ENCODE assay signal across 14 cellular contexts in genomic region chr18:63218472-63218871, GRCh38.
DNase-seq lines count a peak whose midpoint lies in the region; ATAC-seq, FAIRE-seq and TF ChIP-seq lines count a peak whose summit lies in the region.
"Had no signal": no experiment of that assay in that cellular context is flagged by ENCODE, and none has a peak within 500 bp of the region (broad histone marks: within the 10 kb centered on the region; RNA-seq: fewer than 3 reads in every experiment).

No MANE protein-coding gene starts in this region.

- H3K36me3 ChIP-seq in bronchial epithelial cell (ENCODE audit: control insufficient read depth, insufficient read depth, low read length) = no peaks in the 10 kb centered on the region

- intact Hi-C loops in activated CD4-positive, alpha-beta T cell treated with anti-CD3 and anti-CD28 coated beads, Interleukin-2, amount 10 ng/mL, durations not matched to agents 24 days and 14 days (cut with micrococcal nuclease) = no loop called here

- peaks cover 68% of the 10 kb centered on the region for H3K36me3 Mint-ChIP-seq in activated CD4-positive, alpha-beta T cell treated with anti-CD3 and anti-CD28 coated beads, Interleukin-2, amount 10 ng/mL, durations not matched to agents 24 days and 14 days (ENCODE audit: low read depth)
- H3K36me3 Mint-ChIP-seq in stimulated activated effector memory CD8-positive, alpha-beta T cell treated with anti-CD3 and anti-CD28 coated beads, Interleukin-12 subunit alpha, Interleukin-12 subunit beta, amount 100 ng/mL, for 72 hours = peaks cover 95% of the 10 kb centered on the region

- no peak for TF ChIP-seq CTCF in bronchial epithelial cell (IDR thresholded peaks at IDR 0.05; ENCODE audit: insufficient read depth, low read length, severe bottlenecking)

- H3K4me3 ChIP-seq in bronchial epithelial cell (ENCODE audit: low read depth, low read length) = no peak overlapping the region
- H3K4me3 ChIP-seq: A549 had no signal

- no peaks in the 10 kb centered on the region for H3K27me3 Mint-ChIP-seq in activated CD4-positive, alpha-beta T cell treated with anti-CD3 and anti-CD28 coated beads, Interleukin-2, amount 10 ng/mL, durations not matched to agents 24 days and 14 days
- H3K27me3 Mint-ChIP-seq: type B pancreatic cell had no signal

- DNase-seq in activated CD4-positive, alpha-beta T cell treated with anti-CD3 and anti-CD28 coated beads, Interleukin-2, amount 10 ng/mL, durations not matched to agents 24 days and 14 days = no peak
- no peak for DNase-seq in activated CD4-positive, alpha-beta T cell treated with anti-CD3 and anti-CD28 coated beads, Interleukin-2, amount 50 U/mL, for 1 hour
- peak; percentile 25 for DNase-seq in H4 (ENCODE audit: low spot score)
- no peak for DNase-seq in bronchial epithelial cell (ENCODE audit: low read depth)
- DNase-seq in stimulated activated effector memory CD8-positive, alpha-beta T cell treated with anti-CD3 and anti-CD28 coated beads, Interleukin-12 subunit alpha, Interleukin-12 subunit beta, amount 100 ng/mL, for 72 hours (ENCODE audit: low spot score in 2 of 2) = no peak
- no peak for DNase-seq in NCI-H1930 (lab: John Stamatoyannopoulos, UW)
- no peak for DNase-seq in NCI-H187 (lab: John Stamatoyannopoulos, UW)
- DNase-seq: left cardiac atrium, NCI-H1048, nephron progenitor cell had no signal

- H3K27ac Mint-ChIP-seq in activated CD4-positive, alpha-beta T cell treated with anti-CD3 and anti-CD28 coated beads, Interleukin-2, amount 10 ng/mL, durations not matched to agents 24 days and 14 days = peak overlapping the region; percentile 90
- peak overlapping the region; percentile 99 for H3K27ac Mint-ChIP-seq in stimulated activated effector memory CD8-positive, alpha-beta T cell treated with anti-CD3 and anti-CD28 coated beads, Interleukin-12 subunit alpha, Interleukin-12 subunit beta, amount 100 ng/mL, for 72 hours
- H3K27ac Mint-ChIP-seq: nephron progenitor cell, type B pancreatic cell had no signal

- H3K4me1 Mint-ChIP-seq in activated CD4-positive, alpha-beta T cell treated with anti-CD3 and anti-CD28 coated beads, Interleukin-2, amount 10 ng/mL, durations not matched to agents 24 days and 14 days = peaks cover 77% of the 10 kb centered on the region
- peaks cover 89% of the 10 kb centered on the region for H3K4me1 Mint-ChIP-seq in stimulated activated effector memory CD8-positive, alpha-beta T cell treated with anti-CD3 and anti-CD28 coated beads, Interleukin-12 subunit alpha, Interleukin-12 subunit beta, amount 100 ng/mL, for 72 hours

- no peaks in the 10 kb centered on the region for H3K27me3 ChIP-seq in bronchial epithelial cell (ENCODE audit: control insufficient read depth, insufficient read depth, low read length)

- no peak for ATAC-seq in stimulated activated effector memory CD8-positive, alpha-beta T cell treated with anti-CD3 and anti-CD28 coated beads, Interleukin-12 subunit alpha, Interleukin-12 subunit beta, amount 100 ng/mL, for 72 hours
- no peak for ATAC-seq in HG02588 (IDR thresholded peaks at IDR 0.05; ENCODE audit: unreplicated experiment)

- H3K9me3 Mint-ChIP-seq in activated CD4-positive, alpha-beta T cell treated with anti-CD3 and anti-CD28 coated beads, Interleukin-2, amount 10 ng/mL, durations not matched to agents 24 days and 14 days = peaks cover 22% of the 10 kb centered on the region
- H3K9me3 Mint-ChIP-seq in stimulated activated effector memory CD8-positive, alpha-beta T cell treated with anti-CD3 and anti-CD28 coated beads, Interleukin-12 subunit alpha, Interleukin-12 subunit beta, amount 100 ng/mL, for 72 hours = peaks cover 13% of the 10 kb centered on the region

- peak overlapping the region; percentile 78 for H3K4me3 Mint-ChIP-seq in activated CD4-positive, alpha-beta T cell treated with anti-CD3 and anti-CD28 coated beads, Interleukin-2, amount 10 ng/mL, durations not matched to agents 24 days and 14 days
- H3K4me3 Mint-ChIP-seq in stimulated activated effector memory CD8-positive, alpha-beta T cell treated with anti-CD3 and anti-CD28 coated beads, Interleukin-12 subunit alpha, Interleukin-12 subunit beta, amount 100 ng/mL, for 72 hours = peak overlapping the region; percentile 77
- H3K4me3 Mint-ChIP-seq: nephron progenitor cell, type B pancreatic cell had no signal

- FAIRE-seq in bronchial epithelial cell (lab: Jason Lieb, UNC) = peak; percentile 98
- FAIRE-seq: A549, H54 had no signal
